ENCODE assay signal across 11 cellular contexts in the genomic region with DNA sequence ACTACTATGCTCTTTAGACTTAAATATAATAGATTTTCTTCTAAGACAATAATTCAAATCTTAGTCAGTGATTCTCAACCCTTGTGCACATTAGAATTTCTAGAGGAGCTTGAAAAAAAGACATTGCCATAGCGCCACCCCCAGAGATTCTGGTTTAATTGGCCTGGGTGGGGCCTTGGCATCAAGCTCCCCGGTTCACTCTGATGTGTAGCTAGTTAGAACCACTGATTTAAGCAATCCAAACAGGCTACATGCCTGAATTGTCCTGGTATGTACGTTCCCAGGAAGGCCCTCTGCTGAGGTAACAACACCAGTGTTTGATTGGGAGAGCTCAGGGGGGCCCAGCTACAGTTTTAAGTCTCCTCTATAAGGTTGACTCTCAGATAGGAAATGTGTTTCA. TPM values are rescaled to one million over a fixed set of nuclear protein-coding genes. Genes with fewer than 3 reads are reported as not detected.
DNase-seq lines count a peak whose midpoint lies in the region; ATAC-seq, FAIRE-seq and TF ChIP-seq lines count a peak whose summit lies in the region.
"Had no signal": no experiment of that assay in that cellular context is flagged by ENCODE, and none has a peak within 500 bp of the region (broad histone marks: within the 10 kb centered on the region; RNA-seq: fewer than 3 reads in every experiment).

No MANE protein-coding gene starts in this region.

- H3K4me3 ChIP-seq in Caco-2 (ENCODE audit: low read depth, low read length) (no peak overlapping the region), bronchial epithelial cell (ENCODE audit: low read depth, low read length) (no peak overlapping the region), neuronal stem cell (ENCODE audit: low read length in 2 of 2) (no peak overlapping the region)
- H3K4me3 ChIP-seq: SJSA1 had no signal

- intact Hi-C loops in Caco-2 (cut with micrococcal nuclease; ENCODE audit: unreplicated experiment): no loop called here

- no peaks in the 10 kb centered on the region for H3K27me3 Mint-ChIP-seq in Caco-2 (ENCODE audit: insufficient read depth, unreplicated experiment)
- no peaks in the 10 kb centered on the region for H3K27me3 Mint-ChIP-seq in natural killer cell treated with Interleukin-12 subunit alpha and Interleukin-12 subunit beta and Interleukin-15 and Interleukin-18, amount 100 ng/mL, for 72 hours
- H3K27me3 Mint-ChIP-seq: dendritic cell treated with granulocyte-macrophage colony-stimulating factor and Interleukin-4, amounts not matched to agents 40 ng/mL and 50 ng/mL, for 4 days had no signal

- TF ChIP-seq CTCF in Caco-2 (IDR thresholded peaks at IDR 0.05; ENCODE audit: insufficient read depth in 1 of 2, low read depth in 1 of 2, low read length in 1 of 2, severe bottlenecking in 1 of 2, unreplicated experiment in 1 of 2): no peak
- no peak for TF ChIP-seq CTCF in bronchial epithelial cell (IDR thresholded peaks at IDR 0.05; ENCODE audit: insufficient read depth, low read length, severe bottlenecking)

- peaks cover 7% of the 10 kb centered on the region for H3K36me3 Mint-ChIP-seq in Caco-2 (ENCODE audit: insufficient read depth, unreplicated experiment)
- no peaks in the 10 kb centered on the region for H3K36me3 Mint-ChIP-seq in natural killer cell treated with Interleukin-12 subunit alpha and Interleukin-12 subunit beta and Interleukin-15 and Interleukin-18, amount 100 ng/mL, for 72 hours
- H3K36me3 Mint-ChIP-seq: CD14-positive monocyte had no signal

- no CpG with 5 or more reads among the region's 3 CpGs for WGBS in neuronal stem cell (ENCODE audit: extremely low coverage in 2 of 2, insufficient read length in 2 of 2, insufficient replicate concordance in 1 of 2), 2 donors

- H2AFZ ChIP-seq in neuronal stem cell (ENCODE audit: low read length): no peak overlapping the region

- POLR2A ChIA-PET in Caco-2 (lab: Charles Lee): interaction anchor here (2.4 kb wide), 1 partner anchor 11 kb away, joined by 11 read pairs; no protein-coding TSS in a partner anchor

- H3K27ac ChIP-seq in neuronal stem cell (replicated peaks; ENCODE audit: low read length): no peak overlapping the region
- H3K27ac ChIP-seq: SJSA1 had no signal

- no peak overlapping the region for H2BK12ac ChIP-seq in neuronal stem cell (ENCODE audit: low read length)

- peak overlapping the region; percentile 100 for H3K4me3 Mint-ChIP-seq in Caco-2 (ENCODE audit: unreplicated experiment)
- H3K4me3 Mint-ChIP-seq in natural killer cell treated with Interleukin-12 subunit alpha and Interleukin-12 subunit beta and Interleukin-15 and Interleukin-18, amount 100 ng/mL, for 72 hours: peak overlapping the region; percentile 96
- H3K4me3 Mint-ChIP-seq: CD14-positive monocyte had no signal

- no peak overlapping the region for H3K4ac ChIP-seq in neuronal stem cell (ENCODE audit: low read length)

- no TSS peak for BruUV-seq in Caco-2 (replicated peaks; lab: Mats Ljungman, UMichigan)

- H3K79me1 ChIP-seq in neuronal stem cell (ENCODE audit: low read depth, low read length): no peaks in the 10 kb centered on the region

- no peak overlapping the region for H3K4me2 ChIP-seq in neuronal stem cell (ENCODE audit: insufficient read depth, low read length, poor library complexity, severe bottlenecking)

- H4K91ac ChIP-seq in neuronal stem cell (ENCODE audit: low read depth, low read length, poor library complexity): no peak overlapping the region

- H3K9me3 Mint-ChIP-seq in Caco-2 (ENCODE audit: unreplicated experiment): no peaks in the 10 kb centered on the region
- no peaks in the 10 kb centered on the region for H3K9me3 Mint-ChIP-seq in natural killer cell treated with Interleukin-12 subunit alpha and Interleukin-12 subunit beta and Interleukin-15 and Interleukin-18, amount 100 ng/mL, for 72 hours
- H3K9me3 Mint-ChIP-seq: CD14-positive monocyte; dendritic cell treated with granulocyte-macrophage colony-stimulating factor and Interleukin-4, amounts not matched to agents 40 ng/mL and 50 ng/mL, for 4 days had no signal

- peak overlapping the region; percentile 99 for H3K27ac Mint-ChIP-seq in Caco-2 (ENCODE audit: unreplicated experiment)
- peak overlapping the region; percentile 83 to 94 for H3K27ac Mint-ChIP-seq in natural killer cell treated with Interleukin-12 subunit alpha and Interleukin-12 subunit beta and Interleukin-15 and Interleukin-18, amount 100 ng/mL, for 72 hours

- H2AK5ac ChIP-seq in neuronal stem cell (ENCODE audit: low read depth, low read length): no peak overlapping the region

- H3K4me1 ChIP-seq in Caco-2: peaks cover 18% of the 10 kb centered on the region
- H3K4me1 ChIP-seq in neuronal stem cell (ENCODE audit: control insufficient read depth in 2 of 2, insufficient read depth in 1 of 2, low read depth in 1 of 2, low read length in 2 of 2): peaks cover 2 to 4% of the 10 kb centered on the region in 2 donors
- H3K4me1 ChIP-seq: SJSA1 had no signal

- H3K36me3 ChIP-seq in Caco-2 (ENCODE audit: control insufficient read depth, insufficient read depth, low read length): no peaks in the 10 kb centered on the region
- no peaks in the 10 kb centered on the region for H3K36me3 ChIP-seq in bronchial epithelial cell (ENCODE audit: control insufficient read depth, insufficient read depth, low read length)
- no peaks in the 10 kb centered on the region for H3K36me3 ChIP-seq in neuronal stem cell (replicated peaks in 1 of 2; ENCODE audit: control insufficient read depth in 2 of 2, insufficient read depth in 2 of 2, low read length in 2 of 2)
- H3K36me3 ChIP-seq: SJSA1 had no signal

- no peak overlapping the region for H3K14ac ChIP-seq in neuronal stem cell (ENCODE audit: low read length)

- peak; percentile 26 to 31 for DNase-seq in Caco-2
- DNase-seq in bronchial epithelial cell (ENCODE audit: low read depth): peak; percentile 79
- DNase-seq in natural killer cell treated with Interleukin-12 subunit alpha and Interleukin-12 subunit beta and Interleukin-15 and Interleukin-18, amount 100 ng/mL, for 72 hours (ENCODE audit: low spot score): no peak
- DNase-seq in SKM-1 (lab: John Stamatoyannopoulos, UW; ENCODE audit: unreplicated experiment): no peak
- DNase-seq in activated CD4-positive, alpha-beta T cell treated with anti-CD3 and anti-CD28 coated beads for 48 hours: no peak
- DNase-seq in neuronal stem cell (ENCODE audit: low spot score): no peak
- DNase-seq in NOMO-1 (lab: John Stamatoyannopoulos, UW; ENCODE audit: unreplicated experiment in 2 of 2): no peak

- H3K4me1 Mint-ChIP-seq in Caco-2 (ENCODE audit: low read depth, unreplicated experiment): peaks cover 5% of the 10 kb centered on the region
- peaks cover 26 to 34% of the 10 kb centered on the region in 2 donors for H3K4me1 Mint-ChIP-seq in natural killer cell treated with Interleukin-12 subunit alpha and Interleukin-12 subunit beta and Interleukin-15 and Interleukin-18, amount 100 ng/mL, for 72 hours (ENCODE audit: low read depth in 2 of 2)

- H3K9me3 ChIP-seq in Caco-2 (no peaks in the 10 kb centered on the region), neuronal stem cell (replicated peaks in 1 of 2; ENCODE audit: control insufficient read depth in 2 of 2, insufficient read depth in 1 of 2, low read depth in 1 of 2, low read length in 2 of 2) (peaks cover 1 to 2% of the 10 kb centered on the region in 2 donors)
- H3K9me3 ChIP-seq: SJSA1 had no signal

- H4K8ac ChIP-seq in neuronal stem cell (ENCODE audit: low read depth, low read length): no peak overlapping the region

- no peak overlapping the region for H3K23ac ChIP-seq in neuronal stem cell (ENCODE audit: low read depth, low read length, poor library complexity)

- no peak overlapping the region for H2BK120ac ChIP-seq in neuronal stem cell (ENCODE audit: low read depth, low read length)

- no peak for FAIRE-seq in bronchial epithelial cell (lab: Jason Lieb, UNC)

- no peak overlapping the region for H3K9ac ChIP-seq in neuronal stem cell (ENCODE audit: low read depth, low read length, poor library complexity)

- H3K27me3 ChIP-seq in Caco-2 (replicated peaks; ENCODE audit: control insufficient read depth, insufficient read depth, low read length) (no peaks in the 10 kb centered on the region), bronchial epithelial cell (ENCODE audit: control insufficient read depth, insufficient read depth, low read length) (no peaks in the 10 kb centered on the region), neuronal stem cell (ENCODE audit: control insufficient read depth in 3 of 3, insufficient read depth in 3 of 3, low read depth in 1 of 3, low read length in 3 of 3) (peaks cover 0 to 17% (median 0%) of the 10 kb centered on the region in 3 experiments)
- H3K27me3 ChIP-seq: SJSA1 had no signal

- CTCF ChIA-PET in Caco-2 (lab: Charles Lee): interaction anchor here (0.6 to 2.5 kb wide), 3 partner anchors 12 to 59 kb away, joined by 3 to 23 read pairs (median 5); a partner anchor contains a TSS

- no peak overlapping the region for H3K18ac ChIP-seq in neuronal stem cell (ENCODE audit: low read length)

- no peak overlapping the region for H2BK5ac ChIP-seq in neuronal stem cell (ENCODE audit: low read length)

- ATAC-seq in HG03066 (IDR thresholded peaks at IDR 0.05; ENCODE audit: low read depth, unreplicated experiment): peak; percentile 3
- ATAC-seq in natural killer cell treated with Interleukin-12 subunit alpha and Interleukin-12 subunit beta and Interleukin-15 and Interleukin-18, amount 100 ng/mL, for 72 hours: no peak

- H2BK15ac ChIP-seq in neuronal stem cell (ENCODE audit: low read length): no peak overlapping the region

RNA-seq across cellular contexts. Expression of a gene that starts 1.4 kb away (rescaled TPM):
- total RNA-seq in Caco-2 (2022): 44.5 and 50.9 TPM in 2 replicates
- 20.0 and 25.5 TPM in 2 replicates for total RNA-seq in bronchial epithelial cell
- total RNA-seq in natural killer cell treated with Interleukin-12 subunit alpha and Interleukin-12 subunit beta and Interleukin-15 and Interleukin-18, amount 100 ng/mL, for 72 hours: 10 to 100 TPM in 1 of 2 donors, 1 to 10 TPM in 1; 9.9 to 36.7 TPM
- polyA plus RNA-seq in neuronal stem cell (2013, experiment 1 of 2): 3.0 TPM
- 4.0 TPM for polyA plus RNA-seq in neuronal stem cell (2013, experiment 2 of 2)

RNA-seq across cellular contexts. Expression of a gene that starts 20.2 kb away (rescaled TPM):
- total RNA-seq in Caco-2 (2022): 34.9 and 38.8 TPM in 2 replicates
- 29.2 and 33.4 TPM in 2 replicates for total RNA-seq in bronchial epithelial cell
- 10 to 100 TPM; 13.7 to 23.3 TPM for total RNA-seq in natural killer cell treated with Interleukin-12 subunit alpha and Interleukin-12 subunit beta and Interleukin-15 and Interleukin-18, amount 100 ng/mL, for 72 hours
- polyA plus RNA-seq in neuronal stem cell (2013, experiment 1 of 2): 17.6 TPM
- polyA plus RNA-seq in neuronal stem cell (2013, experiment 2 of 2): 17.2 TPM

Comparison
In these comparisons a context has a peak if more than half of its experiments do, and no peak if none do; other contexts are left out.
1. DNase-seq: peak in Caco-2 (2 of 2) and bronchial epithelial cell (single experiment); none in natural killer cell treated with Interleukin-12 subunit alpha and Interleukin-12 subunit beta and Interleukin-15 and Interleukin-18, amount 100 ng/mL, for 72 hours (single experiment), SKM-1 (single experiment), activated CD4-positive, alpha-beta T cell treated with anti-CD3 and anti-CD28 coated beads for 48 hours (single experiment), neuronal stem cell (single experiment) and NOMO-1 (0 of 2).